11 cellular contexts compared by ENCODE assay signal in genomic region chr16:4212934-4213296, GRCh38. TPM values are rescaled to one million over a fixed set of nuclear protein-coding genes. Genes with fewer than 3 reads are reported as not detected.
DNase-seq lines count a peak whose midpoint lies in the region; ATAC-seq and TF ChIP-seq lines count a peak whose summit lies in the region.
"Had no signal": no experiment of that assay in that cellular context is flagged by ENCODE, and none has a peak within 500 bp of the region (broad histone marks: within the 10 kb centered on the region; RNA-seq: fewer than 3 reads in every experiment).

No MANE protein-coding gene starts in this region.

- H3K9me3 ChIP-seq in right atrium auricular region (no peaks in the 10 kb centered on the region), thyroid gland (no peaks in the 10 kb centered on the region)

- peaks cover 0 to 75% of the 10 kb centered on the region in 2 donors for H3K4me1 ChIP-seq in right atrium auricular region
- H3K4me1 ChIP-seq in thyroid gland: peaks cover 46 to 62% of the 10 kb centered on the region in 2 donors

- DNase-seq in HS-27A (ENCODE audit: low read depth): peak; percentile 42
- DNase-seq in brain microvascular endothelial cell: peak; percentile 27
- DNase-seq in right atrium auricular region (ENCODE audit: low spot score): no peak
- DNase-seq in thyroid gland: peak; percentile 51 to 59
- no peak for DNase-seq in Ammon's horn (ENCODE audit: low spot score)
- no peak for DNase-seq in NCI-H510A treated with DMSO at 0.1 percent for 48 hours (lab: John Stamatoyannopoulos, UW)
- DNase-seq in T-helper 1 cell: no peak
- DNase-seq: activated naive CD8-positive, alpha-beta T cell treated with anti-CD3 and anti-CD28 coated beads for 36 hours; NCI-H2029 treated with DMSO at 0.1 percent for 48 hours; stimulated activated naive CD8-positive, alpha-beta T cell treated with anti-CD3 and anti-CD28 coated beads, Interleukin-15, Interleukin-2, amounts not matched to agents 100 U/mL and 50 U/mL, for 24 hours had no signal

- ATAC-seq in HG03469 (IDR thresholded peaks at IDR 0.05; ENCODE audit: unreplicated experiment): no peak
- ATAC-seq: stimulated activated naive CD8-positive, alpha-beta T cell treated with anti-CD3 and anti-CD28 coated beads, Interleukin-15, Interleukin-2, amounts not matched to agents 100 U/mL and 50 U/mL, for 24 hours had no signal

- H3K4me3 ChIP-seq in brain microvascular endothelial cell (ENCODE audit: low read depth, low read length): no peak overlapping the region
- H3K4me3 ChIP-seq in right atrium auricular region: no peak overlapping the region
- H3K4me3 ChIP-seq in thyroid gland (replicated peaks in 1 of 3): no peak overlapping the region

- H3K27me3 ChIP-seq in brain microvascular endothelial cell (replicated peaks) (no peaks in the 10 kb centered on the region), right atrium auricular region (no peaks in the 10 kb centered on the region), thyroid gland (no peaks in the 10 kb centered on the region)

- intact Hi-C loops in thyroid gland (cut with DNase I): no loop called here

- TF ChIP-seq CTCF in brain microvascular endothelial cell (IDR thresholded peaks at IDR 0.05; ENCODE audit: low read depth, low read length, missing control alignments) (no peak), right atrium auricular region (IDR thresholded peaks at IDR 0.05) (no peak), thyroid gland (IDR thresholded peaks at IDR 0.05) (no peak)

- H3K27ac ChIP-seq in brain microvascular endothelial cell (peak overlapping the region; percentile 1), right atrium auricular region (peak overlapping the region; percentile 93 to 98), thyroid gland (peak overlapping the region; percentile 82 to 98 (median 95))

- 53 to 55% methylated on average over 3 of the region's 3 CpGs for WGBS in thyroid gland, 2 donors

- in situ Hi-C loops in brain microvascular endothelial cell (cut with HindIII; ENCODE audit: low pct_ligation_motif_present, low sequenced_read_pairs): no loop called here

- TF ChIP-seq POLR2A in thyroid gland (IDR thresholded peaks at IDR 0.05): no peak

- H3K36me3 ChIP-seq in brain microvascular endothelial cell (replicated peaks) (no peaks in the 10 kb centered on the region), right atrium auricular region (peaks cover 16% of the 10 kb centered on the region), thyroid gland (no peaks in the 10 kb centered on the region)

RNA-seq across cellular contexts. Expression of gene SRL, which starts 29.0 kb away (rescaled TPM):
- total RNA-seq in right atrium auricular region (100 to 1,000 TPM; 295 to 466 TPM), thyroid gland (1 to 10 TPM in 1 of 4 donors, under 1 TPM in 3; 0.67 to 1.1 (median 0.84) TPM)
- total RNA-seq: activated naive CD8-positive, alpha-beta T cell treated with anti-CD3 and anti-CD28 coated beads for 36 hours had no signal

RNA-seq across cellular contexts. Expression of gene TFAP4, which starts 59.9 kb away (rescaled TPM):
- total RNA-seq in right atrium auricular region (1 to 10 TPM; 2.0 to 2.9 TPM), thyroid gland (1 to 10 TPM; 3.8 to 6.3 (median 5.4) TPM)

Comparison
In these comparisons a context has a peak if more than half of its experiments do, and no peak if none do; other contexts are left out.
1. DNase-seq: peak in HS-27A (single experiment), brain microvascular endothelial cell (single experiment) and thyroid gland (2 of 2); none in right atrium auricular region (single experiment), Ammon's horn (single experiment), NCI-H510A treated with DMSO at 0.1 percent for 48 hours (single experiment) and T-helper 1 cell (0 of 5).
2. H3K27ac ChIP-seq: peak in every context shown above with its lines; median percentile 96 in right atrium auricular region; 95 in thyroid gland; 1 in brain microvascular endothelial cell.
3. RNA of gene SRL, which starts 29.0 kb away (total RNA-seq): 295 to 466 TPM in right atrium auricular region; 0.67 to 1.1 TPM in thyroid gland; every median in the first group is over 100 times any median in the second.